9 cellular contexts compared by ENCODE assay signal in genomic region chr10:77643795-77644468, GRCh38. TPM values are rescaled to one million over a fixed set of nuclear protein-coding genes. Genes with fewer than 3 reads are reported as not detected.
DNase-seq lines count a peak whose midpoint lies in the region; ATAC-seq and TF ChIP-seq lines count a peak whose summit lies in the region.
"Had no signal": no experiment of that assay in that cellular context is flagged by ENCODE, and none has a peak within 500 bp of the region (broad histone marks: within the 10 kb centered on the region; RNA-seq: fewer than 3 reads in every experiment).

No MANE protein-coding gene starts in this region.

- H3K14ac ChIP-seq in trophoblast cell (ENCODE audit: low read length) = no peak overlapping the region

- H3K36me3 ChIP-seq in HCT116 (ENCODE audit: control insufficient read depth in 1 of 2, insufficient read depth in 2 of 2, low read length in 2 of 2) (no peaks in the 10 kb centered on the region), SJSA1 (no peaks in the 10 kb centered on the region), trophoblast cell (ENCODE audit: control insufficient read depth in 1 of 2, insufficient read depth in 2 of 2, low read length in 2 of 2) (no peaks in the 10 kb centered on the region)

- H3K79me1 ChIP-seq in trophoblast cell (ENCODE audit: low read length) = peaks cover 10% of the 10 kb centered on the region

- H4K20me1 ChIP-seq in HCT116 (ENCODE audit: insufficient read depth) = no peaks in the 10 kb centered on the region

- DNase-seq in NCI-H187 treated with DMSO at 0.1 percent for 48 hours (lab: John Stamatoyannopoulos, UW) (peak; percentile 21), NCI-H187 (lab: John Stamatoyannopoulos, UW) (no peak), HCT116 (ENCODE audit: low read depth, low spot score) (peak; percentile 49), SJSA1 (ENCODE audit: low read depth in 1 of 2, low spot score in 2 of 2) (peak; percentile 48 to 54), erythroblast (lab: John Stamatoyannopoulos, UW) (peak; percentile 33 to 52), trophoblast cell (peak; percentile 35 to 72), ureter (ENCODE audit: low spot score) (no peak)

- H4K12ac ChIP-seq in trophoblast cell (ENCODE audit: low read depth, low read length) = no peak overlapping the region

- no peak overlapping the region for H2AK5ac ChIP-seq in trophoblast cell (ENCODE audit: low read length)

- no peak overlapping the region for H3K18ac ChIP-seq in trophoblast cell (ENCODE audit: low read length)

- TF ChIP-seq RAD21 in HCT116 (IDR thresholded peaks at IDR 0.05; ENCODE audit: low read depth) = peak; percentile 73

- RAD21 ChIA-PET in HCT116 (lab: Charles Lee; ENCODE audit: low non-redundant PET in 1 of 2, low total read pairs in 2 of 2, uncharacterized antibody in 2 of 2, unreplicated experiment in 2 of 2) = interaction anchor here in 1 of 2 experiments (0.7 to 1.6 kb wide), 4 partner anchors 138 to 470 kb away, joined by 3 to 4 read pairs (median 3); no protein-coding TSS in a partner anchor

- no peaks in the 10 kb centered on the region for H3K4me1 ChIP-seq in HCT116 (ENCODE audit: control insufficient read depth in 1 of 2, insufficient read depth in 2 of 2, low read length in 2 of 2)
- no peaks in the 10 kb centered on the region for H3K4me1 ChIP-seq in SJSA1 (replicated peaks)
- H3K4me1 ChIP-seq in trophoblast cell (ENCODE audit: control insufficient read depth in 1 of 2, insufficient read depth in 2 of 2, low read length in 2 of 2) = peaks cover 6 to 11% of the 10 kb centered on the region in 2 experiments

- no peak overlapping the region for H3K4ac ChIP-seq in trophoblast cell (ENCODE audit: low read depth, low read length)

- H2BK120ac ChIP-seq in trophoblast cell (ENCODE audit: insufficient read depth, low read length, poor library complexity) = no peak overlapping the region

- H3K9me2 ChIP-seq in HCT116 (ENCODE audit: insufficient read depth) = no peaks in the 10 kb centered on the region

- H3K9me3 ChIP-seq in HCT116 (ENCODE audit: control insufficient read depth in 1 of 2, insufficient read depth in 1 of 2, low read depth in 1 of 2, low read length in 2 of 2) (peaks cover 0 to 5% of the 10 kb centered on the region in 2 experiments; a peak in 1 of 4 replicates), SJSA1 (replicated peaks) (no peaks in the 10 kb centered on the region), trophoblast cell (ENCODE audit: insufficient read depth, low read depth, low read length) (no peaks in the 10 kb centered on the region)

- H2BK12ac ChIP-seq in trophoblast cell (ENCODE audit: low read length) = no peak overlapping the region

- H3K79me2 ChIP-seq in HCT116 (ENCODE audit: insufficient read depth, low read length) = no peaks in the 10 kb centered on the region
- no peaks in the 10 kb centered on the region for H3K79me2 ChIP-seq in trophoblast cell (ENCODE audit: control insufficient read depth, insufficient read depth, low read length, poor library complexity)

- peak; percentile 70 to 79 (median 73) for TF ChIP-seq CTCF in HCT116 (IDR thresholded peaks at IDR 0.05 in 2 of 3, conservative IDR thresholded peaks at IDR 0.05 in 1 of 3; ENCODE audit: borderline replicate concordance in 1 of 3, insufficient read depth in 1 of 3, low read depth in 2 of 3, low read length in 2 of 3)

- no peak overlapping the region for H3K9ac ChIP-seq in HCT116 (ENCODE audit: low read length)
- no peak overlapping the region for H3K9ac ChIP-seq in trophoblast cell (ENCODE audit: low read length)

- H3K23ac ChIP-seq in trophoblast cell (ENCODE audit: low read length) = no peak overlapping the region

- POLR2A ChIA-PET in HCT116 (lab: Charles Lee) = no interaction called here

- intact Hi-C loops in HCT116 (cut with micrococcal nuclease) = loop anchor here (1.0 to 2.0 kb wide), 3 partner anchors 393 to 479 kb away; no protein-coding TSS in a partner anchor

- H3K4me2 ChIP-seq in HCT116 (ENCODE audit: low read length) = no peak overlapping the region
- no peak overlapping the region for H3K4me2 ChIP-seq in trophoblast cell (ENCODE audit: low read length)

- H3K4me3 ChIP-seq in HCT116 (replicated peaks in 1 of 2; ENCODE audit: low read depth in 1 of 2, low read length in 2 of 2) (no peak overlapping the region), SJSA1 (no peak overlapping the region), trophoblast cell (ENCODE audit: low read depth, low read length) (no peak overlapping the region)

- H3K27me3 ChIP-seq in HCT116 (ENCODE audit: insufficient read depth, low read length) = no peaks in the 10 kb centered on the region
- H3K27me3 ChIP-seq in SJSA1 (replicated peaks) = peaks cover 2% of the 10 kb centered on the region; the same call in 1 of the 2 replicates
- H3K27me3 ChIP-seq in trophoblast cell (ENCODE audit: insufficient read depth, low read length) = no peaks in the 10 kb centered on the region

- no CpG with 5 or more reads among the region's 6 CpGs for WGBS in trophoblast cell (ENCODE audit: extremely low coverage, insufficient coverage, insufficient read length)

- H2BK5ac ChIP-seq in trophoblast cell (ENCODE audit: low read depth, low read length, poor library complexity) = no peak overlapping the region

- H3K27ac ChIP-seq in HCT116 (ENCODE audit: low read depth, low read length) (no peak overlapping the region), SJSA1 (no peak overlapping the region), trophoblast cell (ENCODE audit: low read depth, low read length) (no peak overlapping the region)

- ATAC-seq in HCT116 (peak; percentile 89), GM19397 (IDR thresholded peaks at IDR 0.05; ENCODE audit: unreplicated experiment) (no peak)

- H4K8ac ChIP-seq in trophoblast cell (ENCODE audit: low read depth, low read length) = no peak overlapping the region

- no peak for TF ChIP-seq POLR2A in HCT116 (IDR thresholded peaks at IDR 0.05; ENCODE audit: borderline replicate concordance, extremely low read depth, insufficient read depth, insufficient read length)
- no peak for TF ChIP-seq POLR2A in erythroblast (IDR thresholded peaks at IDR 0.05; ENCODE audit: low read length)

- no TSS peak for BruUV-seq in HCT116 (replicated peaks; lab: Mats Ljungman, UMichigan)

- no peak overlapping the region for H4K91ac ChIP-seq in trophoblast cell (ENCODE audit: low read depth, low read length)

- CTCF ChIA-PET in HCT116 (lab: Charles Lee) = interaction anchor here (0.5 to 4.3 kb wide), 15 partner anchors 9 to 496 kb away, joined by 3 to 45 read pairs (median 6); no protein-coding TSS in a partner anchor

- H2AFZ ChIP-seq in HCT116 (ENCODE audit: low read depth, low read length, poor library complexity, severe bottlenecking) = no peak overlapping the region
- H2AFZ ChIP-seq in trophoblast cell (ENCODE audit: insufficient read depth, low read length, poor library complexity) = no peak overlapping the region

TF ChIP-seq in HCT116, 20 proteins besides CTCF, POLR2A, EP300 and RAD21:
- TF ChIP-seq TCF7L2 (IDR thresholded peaks at IDR 0.05; ENCODE audit: borderline replicate concordance, extremely low read depth, insufficient read depth, insufficient read length) = peak; percentile 61
- TF ChIP-seq SRF (IDR thresholded peaks at IDR 0.05; ENCODE audit: low read depth) = no peak
- TF ChIP-seq CBX3 (IDR thresholded peaks at IDR 0.05; ENCODE audit: low read depth) = peak; percentile 81

RNA-seq across cellular contexts. Expression of gene KCNMA1, which starts 6.3 kb away (rescaled TPM):
- total RNA-seq in HCT116 (2021; ENCODE audit: unreplicated experiment) (0.49 TPM), ureter (87.9 TPM)
- polyA plus RNA-seq in HCT116 (2012) = not detected in 2 replicates
- total RNA-seq in SJSA1 (2014; rRNA removed; shearing (Covaris generic)) = 0.94 and 1.8 TPM in 2 replicates
- 130 and 138 TPM in 2 replicates for polyA plus RNA-seq in trophoblast cell (2013)
- total RNA-seq: CD4-positive, alpha-beta memory T cell had no signal

Comparison
In these comparisons a context has a peak if more than half of its experiments do, and no peak if none do; other contexts are left out.
1. DNase-seq: peak in NCI-H187 treated with DMSO at 0.1 percent for 48 hours (single experiment), HCT116 (single experiment), SJSA1 (2 of 2), erythroblast (2 of 2) and trophoblast cell (2 of 2); none in NCI-H187 (0 of 2) and ureter (single experiment).
2. RNA of gene KCNMA1, which starts 6.3 kb away (total RNA-seq): 87.9 TPM in ureter (single experiment); 0.94 to 1.8 TPM in SJSA1 and 0.49 TPM in HCT116 (single experiment); every median in the first group is over 10 times any median in the second.